Comparison of ENCODE assay signal across 8 cellular contexts in the genomic region with DNA sequence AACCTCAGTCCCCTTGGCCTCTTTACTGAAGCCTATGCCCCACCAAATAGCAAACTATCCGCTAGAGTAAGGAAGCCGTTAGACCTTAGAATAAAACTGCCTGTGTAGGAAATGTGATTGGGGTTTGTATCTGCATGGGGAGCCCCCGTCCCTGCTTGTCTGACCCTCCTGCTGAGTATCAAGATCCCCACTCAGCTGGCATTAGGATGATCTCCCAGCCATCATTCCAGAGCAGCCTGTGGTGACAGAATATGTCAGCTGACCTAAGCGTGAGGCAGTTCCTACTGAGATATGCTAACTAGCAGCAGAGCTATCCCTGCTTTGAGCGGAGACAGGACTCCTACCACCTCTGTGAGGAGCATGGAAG.
A peak's percentile ranks its signal among the peaks of the same experiment; 100 is the strongest.
DNase-seq lines count a peak whose midpoint lies in the region; ATAC-seq, FAIRE-seq and TF ChIP-seq lines count a peak whose summit lies in the region.

No MANE protein-coding gene starts in this region.

- peak; percentile 9 for ATAC-seq in HG02798 (IDR thresholded peaks at IDR 0.05; ENCODE audit: poor library complexity, unreplicated experiment)

- no peaks in the 10 kb centered on the region for H3K9me3 ChIP-seq in iPS DF 6.9 (ENCODE audit: control insufficient read depth, insufficient read depth, low read length)

- H3K4me3 ChIP-seq in brain microvascular endothelial cell (ENCODE audit: low read depth, low read length) (peak overlapping the region; percentile 87), iPS DF 6.9 (ENCODE audit: low read length) (peak overlapping the region; percentile 88; the same call in 1 of the 2 replicates)

- in situ Hi-C loops in brain microvascular endothelial cell (cut with HindIII; ENCODE audit: low pct_ligation_motif_present, low sequenced_read_pairs) = loop anchor here (25.0 kb wide), 1 partner anchor 193 kb away; no protein-coding TSS in a partner anchor

- H3K36me3 ChIP-seq in brain microvascular endothelial cell (replicated peaks) = no peaks in the 10 kb centered on the region
- H3K36me3 ChIP-seq in iPS DF 6.9 (ENCODE audit: control insufficient read depth, insufficient read depth, low read length) = no peaks in the 10 kb centered on the region; the same call in 1 of the 2 replicates

- H3K27ac ChIP-seq in brain microvascular endothelial cell (peak overlapping the region; percentile 69), iPS DF 6.9 (ENCODE audit: low read length) (no peak overlapping the region)

- no peak for FAIRE-seq in D721Med (lab: Jason Lieb, UNC)

- no peaks in the 10 kb centered on the region for H3K4me1 ChIP-seq in iPS DF 6.9 (ENCODE audit: control insufficient read depth, insufficient read depth, low read length)

- no CpG with 5 or more reads among the region's 5 CpGs for WGBS in iPS DF 6.9 (ENCODE audit: insufficient coverage, insufficient read length)

- no peak for TF ChIP-seq CTCF in brain microvascular endothelial cell (IDR thresholded peaks at IDR 0.05; ENCODE audit: low read depth, low read length, missing control alignments)
- no peak for TF ChIP-seq CTCF in D721Med (IDR thresholded peaks at IDR 0.05; ENCODE audit: insufficient read depth, missing control alignments)

- DNase-seq in NCI-H2171 treated with DMSO at 0.1 percent for 48 hours (lab: John Stamatoyannopoulos, UW) (peak; percentile 30), NCI-H2171 (lab: John Stamatoyannopoulos, UW) (no peak), RPMI8226 (peak; percentile 30), brain microvascular endothelial cell (peak; percentile 70), iPS DF 6.9 (ENCODE audit: low read depth, low spot score) (no peak), putamen (ENCODE audit: low spot score) (peak; percentile 61), D721Med (ENCODE audit: insufficient read length, low spot score) (no peak)

- H3K27me3 ChIP-seq in brain microvascular endothelial cell (replicated peaks) (no peaks in the 10 kb centered on the region), iPS DF 6.9 (ENCODE audit: control insufficient read depth, insufficient read depth, low read length) (no peaks in the 10 kb centered on the region)

Comparison
In these comparisons a context has a peak if more than half of its experiments do, and no peak if none do; other contexts are left out.
1. DNase-seq: peak in NCI-H2171 treated with DMSO at 0.1 percent for 48 hours (single experiment), RPMI8226 (single experiment), brain microvascular endothelial cell (single experiment) and putamen (single experiment); none in NCI-H2171 (single experiment), iPS DF 6.9 (single experiment) and D721Med (single experiment).